Comparison of ENCODE assay signal across 16 cellular contexts in genomic region chr20:50130995-50131394, GRCh38. TPM values are rescaled to one million over a fixed set of nuclear protein-coding genes. Genes with fewer than 3 reads are reported as not detected.
DNase-seq lines count a peak whose midpoint lies in the region; ATAC-seq and TF ChIP-seq lines count a peak whose summit lies in the region.
"Had no signal": no experiment of that assay in that cellular context is flagged by ENCODE, and none has a peak within 500 bp of the region (broad histone marks: within the 10 kb centered on the region; RNA-seq: fewer than 3 reads in every experiment).

No MANE protein-coding gene starts in this region.

- no peak for TF ChIP-seq POLR2A in gastroesophageal sphincter (IDR thresholded peaks at IDR 0.05)

- no peak overlapping the region for H3K4me3 ChIP-seq in gastroesophageal sphincter
- H3K4me3 ChIP-seq: body of pancreas had no signal

- H3K27ac Mint-ChIP-seq in osteocyte (ENCODE audit: unreplicated experiment), result peak overlapping the region; percentile 54
- H3K27ac Mint-ChIP-seq: mesothelial cell of epicardium, type B pancreatic cell had no signal

- H3K4me3 Mint-ChIP-seq in osteocyte (ENCODE audit: unreplicated experiment), result no peak overlapping the region
- H3K4me3 Mint-ChIP-seq: mesothelial cell of epicardium, type B pancreatic cell had no signal

- peak overlapping the region; percentile 60 to 89 (median 84) for H3K27ac ChIP-seq in gastroesophageal sphincter
- H3K27ac ChIP-seq: body of pancreas had no signal

- DNase-seq in Right ventricle myocardium inferior (ENCODE audit: missing footprints) (no peak), cardiac septum (ENCODE audit: low spot score) (no peak), osteocyte (ENCODE audit: extremely low spot score, unreplicated experiment) (no peak), NAMALWA (ENCODE audit: low spot score) (no peak)
- DNase-seq in stimulated activated CD4-positive, alpha-beta T cell treated with anti-CD3 and anti-CD28 coated beads, Interleukin-4, amount 100 ng/mL, for 24 hours, result no peak
- DNase-seq in stimulated activated naive CD8-positive, alpha-beta T cell treated with anti-CD3 and anti-CD28 coated beads, Interleukin-15, Interleukin-2, amounts not matched to agents 100 U/mL and 50 U/mL, for 24 hours, result no peak
- DNase-seq: activated CD4-positive, alpha-beta T cell treated with anti-CD3 and anti-CD28 coated beads, Interleukin-2, amount 50 U/mL, for 48 hours; activated effector memory CD4-positive, alpha-beta T cell treated with Interleukin-2 at 50 U/mL for 16 hours; body of pancreas; effector CD8-positive, alpha-beta T cell; foreskin melanocyte; NCI-H2171 treated with DMSO at 0.1 percent for 48 hours had no signal

- no peaks in the 10 kb centered on the region for H3K9me3 ChIP-seq in gastroesophageal sphincter
- H3K9me3 ChIP-seq: body of pancreas had no signal

- peaks cover 17% of the 10 kb centered on the region for H3K4me1 Mint-ChIP-seq in osteocyte (ENCODE audit: unreplicated experiment)

- WGBS in gastroesophageal sphincter (ENCODE audit: low coverage in 1 of 2), 2 donors, result 29% methylated on average over 1 of the region's 4 CpGs; no CpG with 5 or more reads in 1 of the 2 donors

- intact Hi-C loops in Right ventricle myocardium inferior (cut with DNase I) (no loop called here), cardiac septum (cut with DNase I) (no loop called here)

- TF ChIP-seq CTCF in gastroesophageal sphincter (IDR thresholded peaks at IDR 0.05), result peak in 1 of 4 experiments; percentile 37
- TF ChIP-seq CTCF in osteocyte (IDR thresholded peaks at IDR 0.05), result no peak

- H3K36me3 Mint-ChIP-seq in osteocyte (ENCODE audit: unreplicated experiment), result peaks cover 38% of the 10 kb centered on the region

- no peaks in the 10 kb centered on the region for H3K27me3 ChIP-seq in gastroesophageal sphincter
- H3K27me3 ChIP-seq: body of pancreas had no signal

- H3K36me3 ChIP-seq in gastroesophageal sphincter, result peaks cover 0 to 70% of the 10 kb centered on the region in 2 donors

- peaks cover 4 to 81% (median 12%) of the 10 kb centered on the region in 3 donors for H3K4me1 ChIP-seq in gastroesophageal sphincter

- ATAC-seq in Right ventricle myocardium inferior (peak; percentile 87), gastroesophageal sphincter (peak; percentile 85), HG03520 (IDR thresholded peaks at IDR 0.05; ENCODE audit: unreplicated experiment) (no peak)
- ATAC-seq in stimulated activated naive CD8-positive, alpha-beta T cell treated with anti-CD3 and anti-CD28 coated beads, Interleukin-15, Interleukin-2, amounts not matched to agents 100 U/mL and 50 U/mL, for 24 hours, result no peak
- ATAC-seq: body of pancreas had no signal

- TF ChIP-seq EP300 in gastroesophageal sphincter (IDR thresholded peaks at IDR 0.05), result no peak

- no peaks in the 10 kb centered on the region for H3K27me3 Mint-ChIP-seq in osteocyte (ENCODE audit: unreplicated experiment)
- H3K27me3 Mint-ChIP-seq: type B pancreatic cell had no signal

- no peaks in the 10 kb centered on the region for H3K9me3 Mint-ChIP-seq in osteocyte (ENCODE audit: unreplicated experiment)
- H3K9me3 Mint-ChIP-seq: mesothelial cell of epicardium, type B pancreatic cell had no signal

RNA-seq across cellular contexts. Expression of gene UBE2V1, which starts 18.0 kb away (rescaled TPM):
- 74.3 TPM for total RNA-seq in Right ventricle myocardium inferior
- 70.3 TPM for total RNA-seq in cardiac septum
- total RNA-seq in gastroesophageal sphincter, result 100 to 1,000 TPM in 2 of 4 donors, 10 to 100 TPM in 2; 69.3 to 110 (median 87.9) TPM
- 102 and 106 TPM in 2 replicates for total RNA-seq in osteocyte

RNA-seq across cellular contexts. Expression of gene PEDS1, which starts 22.5 kb away (rescaled TPM):
- total RNA-seq in Right ventricle myocardium inferior (31.2 TPM), cardiac septum (15.2 TPM), gastroesophageal sphincter (10 to 100 TPM; 24.1 to 46.3 (median 31.8) TPM), osteocyte (61.2 and 63.7 TPM in 2 replicates)

RNA-seq across cellular contexts. Expression of gene CEBPB, which starts 59.6 kb away (rescaled TPM):
- total RNA-seq in Right ventricle myocardium inferior (62.4 TPM), cardiac septum (33.2 TPM), gastroesophageal sphincter (100 to 1,000 TPM in 3 of 4 donors, 10 to 100 TPM in 1; 85.2 to 125 (median 108) TPM), osteocyte (59.1 and 60.7 TPM in 2 replicates)

Comparison
In these comparisons a context has a peak if more than half of its experiments do, and no peak if none do; other contexts are left out.
1. ATAC-seq: peak in Right ventricle myocardium inferior (single experiment) and gastroesophageal sphincter (single experiment); none in HG03520 (single experiment) and stimulated activated naive CD8-positive, alpha-beta T cell treated with anti-CD3 and anti-CD28 coated beads, Interleukin-15, Interleukin-2, amounts not matched to agents 100 U/mL and 50 U/mL, for 24 hours (single experiment).